In the genomic region with DNA sequence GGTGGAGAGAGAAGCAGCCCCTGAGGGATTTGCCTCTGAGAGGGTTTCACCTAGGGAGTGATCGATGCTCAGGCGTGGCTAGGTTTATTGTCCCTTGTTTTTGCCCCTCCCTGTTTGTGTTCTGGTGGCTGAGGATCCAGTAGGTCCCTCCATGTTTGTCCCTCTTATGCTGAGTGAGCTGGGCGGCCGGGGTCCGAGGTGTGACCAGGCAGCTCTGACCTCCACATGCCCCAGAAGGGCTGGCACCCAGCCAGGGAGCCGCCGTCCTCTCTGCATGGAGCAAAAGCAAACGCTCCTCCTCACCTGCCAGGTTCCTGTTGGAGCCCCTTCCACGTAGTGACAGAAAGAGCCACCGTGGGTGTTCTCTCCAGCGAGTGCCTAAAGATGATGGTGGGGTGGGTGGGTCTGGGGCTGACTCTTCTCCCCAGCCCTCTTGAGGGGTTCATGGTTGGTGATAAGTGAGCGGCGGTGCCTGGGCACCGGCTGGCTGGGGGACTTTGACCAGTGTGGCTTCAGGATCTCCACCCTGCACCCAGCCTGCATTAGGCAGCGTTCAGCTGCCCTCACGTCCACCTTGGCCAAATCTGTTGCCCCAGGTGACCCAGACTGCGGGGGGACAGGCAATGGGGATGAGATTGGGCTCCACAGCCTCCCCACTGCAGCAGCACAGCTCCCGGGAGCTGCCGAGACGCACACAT, we compare ENCODE assay signal across 1 cellular context.
TF ChIP-seq lines count a peak whose summit lies in the region.

No MANE protein-coding gene starts in this region.

TF ChIP-seq in GM23338, 12 proteins besides CTCF, POLR2A, EP300 and RAD21 (continued from another document):
- TF ChIP-seq, protein P1, sequence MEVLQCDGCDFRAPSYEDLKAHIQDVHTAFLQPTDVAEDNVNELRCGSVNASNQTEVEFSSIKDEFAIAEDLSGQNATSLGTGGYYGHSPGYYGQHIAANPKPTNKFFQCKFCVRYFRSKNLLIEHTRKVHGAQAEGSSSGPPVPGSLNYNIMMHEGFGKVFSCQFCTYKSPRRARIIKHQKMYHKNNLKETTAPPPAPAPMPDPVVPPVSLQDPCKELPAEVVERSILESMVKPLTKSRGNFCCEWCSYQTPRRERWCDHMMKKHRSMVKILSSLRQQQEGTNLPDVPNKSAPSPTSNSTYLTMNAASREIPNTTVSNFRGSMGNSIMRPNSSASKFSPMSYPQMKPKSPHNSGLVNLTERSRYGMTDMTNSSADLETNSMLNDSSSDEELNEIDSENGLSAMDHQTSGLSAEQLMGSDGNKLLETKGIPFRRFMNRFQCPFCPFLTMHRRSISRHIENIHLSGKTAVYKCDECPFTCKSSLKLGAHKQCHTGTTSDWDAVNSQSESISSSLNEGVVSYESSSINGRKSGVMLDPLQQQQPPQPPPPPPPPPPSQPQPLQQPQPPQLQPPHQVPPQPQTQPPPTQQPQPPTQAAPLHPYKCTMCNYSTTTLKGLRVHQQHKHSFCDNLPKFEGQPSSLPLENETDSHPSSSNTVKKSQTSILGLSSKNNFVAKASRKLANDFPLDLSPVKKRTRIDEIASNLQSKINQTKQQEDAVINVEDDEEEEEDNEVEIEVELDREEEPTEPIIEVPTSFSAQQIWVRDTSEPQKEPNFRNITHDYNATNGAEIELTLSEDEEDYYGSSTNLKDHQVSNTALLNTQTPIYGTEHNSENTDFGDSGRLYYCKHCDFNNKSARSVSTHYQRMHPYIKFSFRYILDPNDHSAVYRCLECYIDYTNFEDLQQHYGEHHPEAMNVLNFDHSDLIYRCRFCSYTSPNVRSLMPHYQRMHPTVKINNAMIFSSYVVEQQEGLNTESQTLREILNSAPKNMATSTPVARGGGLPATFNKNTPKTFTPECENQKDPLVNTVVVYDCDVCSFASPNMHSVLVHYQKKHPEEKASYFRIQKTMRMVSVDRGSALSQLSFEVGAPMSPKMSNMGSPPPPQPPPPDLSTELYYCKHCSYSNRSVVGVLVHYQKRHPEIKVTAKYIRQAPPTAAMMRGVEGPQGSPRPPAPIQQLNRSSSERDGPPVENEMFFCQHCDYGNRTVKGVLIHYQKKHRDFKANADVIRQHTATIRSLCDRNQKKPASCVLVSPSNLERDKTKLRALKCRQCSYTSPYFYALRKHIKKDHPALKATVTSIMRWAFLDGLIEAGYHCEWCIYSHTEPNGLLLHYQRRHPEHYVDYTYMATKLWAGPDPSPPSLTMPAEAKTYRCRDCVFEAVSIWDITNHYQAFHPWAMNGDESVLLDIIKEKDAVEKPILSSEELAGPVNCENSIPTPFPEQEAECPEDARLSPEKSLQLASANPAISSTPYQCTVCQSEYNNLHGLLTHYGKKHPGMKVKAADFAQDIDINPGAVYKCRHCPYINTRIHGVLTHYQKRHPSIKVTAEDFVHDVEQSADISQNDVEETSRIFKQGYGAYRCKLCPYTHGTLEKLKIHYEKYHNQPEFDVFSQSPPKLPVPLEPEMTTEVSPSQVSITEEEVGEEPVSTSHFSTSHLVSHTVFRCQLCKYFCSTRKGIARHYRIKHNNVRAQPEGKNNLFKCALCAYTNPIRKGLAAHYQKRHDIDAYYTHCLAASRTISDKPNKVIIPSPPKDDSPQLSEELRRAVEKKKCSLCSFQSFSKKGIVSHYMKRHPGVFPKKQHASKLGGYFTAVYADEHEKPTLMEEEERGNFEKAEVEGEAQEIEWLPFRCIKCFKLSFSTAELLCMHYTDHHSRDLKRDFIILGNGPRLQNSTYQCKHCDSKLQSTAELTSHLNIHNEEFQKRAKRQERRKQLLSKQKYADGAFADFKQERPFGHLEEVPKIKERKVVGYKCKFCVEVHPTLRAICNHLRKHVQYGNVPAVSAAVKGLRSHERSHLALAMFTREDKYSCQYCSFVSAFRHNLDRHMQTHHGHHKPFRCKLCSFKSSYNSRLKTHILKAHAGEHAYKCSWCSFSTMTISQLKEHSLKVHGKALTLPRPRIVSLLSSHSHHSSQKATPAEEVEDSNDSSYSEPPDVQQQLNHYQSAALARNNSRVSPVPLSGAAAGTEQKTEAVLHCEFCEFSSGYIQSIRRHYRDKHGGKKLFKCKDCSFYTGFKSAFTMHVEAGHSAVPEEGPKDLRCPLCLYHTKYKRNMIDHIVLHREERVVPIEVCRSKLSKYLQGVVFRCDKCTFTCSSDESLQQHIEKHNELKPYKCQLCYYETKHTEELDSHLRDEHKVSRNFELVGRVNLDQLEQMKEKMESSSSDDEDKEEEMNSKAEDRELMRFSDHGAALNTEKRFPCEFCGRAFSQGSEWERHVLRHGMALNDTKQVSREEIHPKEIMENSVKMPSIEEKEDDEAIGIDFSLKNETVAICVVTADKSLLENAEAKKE (CRISPR knock-in tag; IDR thresholded peaks at IDR 0.05) = no peak
- no peak for TF ChIP-seq POLR2AphosphoS5 (IDR thresholded peaks at IDR 0.05; ENCODE audit: low read depth)
- TF ChIP-seq EZH2phosphoT487 (IDR thresholded peaks at IDR 0.05; ENCODE audit: unreplicated experiment) = no peak
- no peak for TF ChIP-seq ZNF114 (CRISPR knock-in tag; IDR thresholded peaks at IDR 0.05)
- TF ChIP-seq STAT1 (IDR thresholded peaks at IDR 0.05; ENCODE audit: unreplicated experiment) = no peak
- no peak for TF ChIP-seq ZNF331 (CRISPR knock-in tag; IDR thresholded peaks at IDR 0.05; ENCODE audit: low read depth)
- TF ChIP-seq, protein P2, sequence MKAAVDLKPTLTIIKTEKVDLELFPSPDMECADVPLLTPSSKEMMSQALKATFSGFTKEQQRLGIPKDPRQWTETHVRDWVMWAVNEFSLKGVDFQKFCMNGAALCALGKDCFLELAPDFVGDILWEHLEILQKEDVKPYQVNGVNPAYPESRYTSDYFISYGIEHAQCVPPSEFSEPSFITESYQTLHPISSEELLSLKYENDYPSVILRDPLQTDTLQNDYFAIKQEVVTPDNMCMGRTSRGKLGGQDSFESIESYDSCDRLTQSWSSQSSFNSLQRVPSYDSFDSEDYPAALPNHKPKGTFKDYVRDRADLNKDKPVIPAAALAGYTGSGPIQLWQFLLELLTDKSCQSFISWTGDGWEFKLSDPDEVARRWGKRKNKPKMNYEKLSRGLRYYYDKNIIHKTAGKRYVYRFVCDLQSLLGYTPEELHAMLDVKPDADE (IDR thresholded peaks at IDR 0.05) = no peak
- TF ChIP-seq, protein P3, sequence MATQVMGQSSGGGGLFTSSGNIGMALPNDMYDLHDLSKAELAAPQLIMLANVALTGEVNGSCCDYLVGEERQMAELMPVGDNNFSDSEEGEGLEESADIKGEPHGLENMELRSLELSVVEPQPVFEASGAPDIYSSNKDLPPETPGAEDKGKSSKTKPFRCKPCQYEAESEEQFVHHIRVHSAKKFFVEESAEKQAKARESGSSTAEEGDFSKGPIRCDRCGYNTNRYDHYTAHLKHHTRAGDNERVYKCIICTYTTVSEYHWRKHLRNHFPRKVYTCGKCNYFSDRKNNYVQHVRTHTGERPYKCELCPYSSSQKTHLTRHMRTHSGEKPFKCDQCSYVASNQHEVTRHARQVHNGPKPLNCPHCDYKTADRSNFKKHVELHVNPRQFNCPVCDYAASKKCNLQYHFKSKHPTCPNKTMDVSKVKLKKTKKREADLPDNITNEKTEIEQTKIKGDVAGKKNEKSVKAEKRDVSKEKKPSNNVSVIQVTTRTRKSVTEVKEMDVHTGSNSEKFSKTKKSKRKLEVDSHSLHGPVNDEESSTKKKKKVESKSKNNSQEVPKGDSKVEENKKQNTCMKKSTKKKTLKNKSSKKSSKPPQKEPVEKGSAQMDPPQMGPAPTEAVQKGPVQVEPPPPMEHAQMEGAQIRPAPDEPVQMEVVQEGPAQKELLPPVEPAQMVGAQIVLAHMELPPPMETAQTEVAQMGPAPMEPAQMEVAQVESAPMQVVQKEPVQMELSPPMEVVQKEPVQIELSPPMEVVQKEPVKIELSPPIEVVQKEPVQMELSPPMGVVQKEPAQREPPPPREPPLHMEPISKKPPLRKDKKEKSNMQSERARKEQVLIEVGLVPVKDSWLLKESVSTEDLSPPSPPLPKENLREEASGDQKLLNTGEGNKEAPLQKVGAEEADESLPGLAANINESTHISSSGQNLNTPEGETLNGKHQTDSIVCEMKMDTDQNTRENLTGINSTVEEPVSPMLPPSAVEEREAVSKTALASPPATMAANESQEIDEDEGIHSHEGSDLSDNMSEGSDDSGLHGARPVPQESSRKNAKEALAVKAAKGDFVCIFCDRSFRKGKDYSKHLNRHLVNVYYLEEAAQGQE (IDR thresholded peaks at IDR 0.05; ENCODE audit: unreplicated experiment) = no peak
- TF ChIP-seq JUNB (IDR thresholded peaks at IDR 0.05; ENCODE audit: unreplicated experiment) = no peak
